ENCODE assay signal across 24 cellular contexts in genomic region chr1:160370561-160371345, GRCh38. TPM values are rescaled to one million over a fixed set of nuclear protein-coding genes. Genes with fewer than 3 reads are reported as not detected.
"Had no signal": no experiment of that assay in that cellular context is flagged by ENCODE, and none has a peak within 500 bp of the region (broad histone marks: within the 10 kb centered on the region; RNA-seq: fewer than 3 reads in every experiment).

No MANE protein-coding gene starts in this region.

- H3K9me3 Mint-ChIP-seq: activated CD4-positive, alpha-beta memory T cell treated with anti-CD3 and anti-CD28 coated beads for 36 hours; activated naive CD8-positive, alpha-beta T cell treated with anti-CD3 and anti-CD28 coated beads, Interleukin-2, amount 50 U/mL, for 24 hours; activated T-helper 1 cell treated with anti-CD3 and anti-CD28 coated beads, Interleukin-12 subunit alpha, Interleukin-12 subunit beta, Interleukin-2, Interleukin-4 antibody, amounts not matched to agents 30 ng/mL and 10 ng/mL and 1 ng/mL, durations not matched to agents 14 hours and 24 hours and 36 hours; effector memory CD8-positive, alpha-beta T cell; memory B cell; nephron progenitor cell had no signal

- H3K36me3 ChIP-seq: spleen, upper lobe of right lung had no signal

- H3K27ac Mint-ChIP-seq: activated CD4-positive, alpha-beta memory T cell treated with anti-CD3 and anti-CD28 coated beads for 36 hours; activated naive CD8-positive, alpha-beta T cell treated with anti-CD3 and anti-CD28 coated beads, Interleukin-2, amount 50 U/mL, for 24 hours; activated T-helper 1 cell treated with anti-CD3 and anti-CD28 coated beads, Interleukin-12 subunit alpha, Interleukin-12 subunit beta, Interleukin-2, Interleukin-4 antibody, amounts not matched to agents 30 ng/mL and 10 ng/mL and 1 ng/mL, durations not matched to agents 14 hours and 24 hours and 36 hours; memory B cell; nephron progenitor cell; T-helper 17 cell had no signal

- H3K27me3 ChIP-seq: hepatocyte, upper lobe of right lung had no signal

- H3K27ac ChIP-seq: hepatocyte, spleen, upper lobe of right lung had no signal

- H3K27me3 Mint-ChIP-seq: activated CD4-positive, alpha-beta memory T cell treated with anti-CD3 and anti-CD28 coated beads for 36 hours; activated naive CD8-positive, alpha-beta T cell treated with anti-CD3 and anti-CD28 coated beads, Interleukin-2, amount 50 U/mL, for 24 hours; effector memory CD8-positive, alpha-beta T cell had no signal

- H3K36me3 Mint-ChIP-seq: activated CD4-positive, alpha-beta memory T cell treated with anti-CD3 and anti-CD28 coated beads for 36 hours; memory B cell had no signal

- DNase-seq: activated CD4-positive, alpha-beta memory T cell treated with anti-CD3 and anti-CD28 coated beads for 36 hours; activated CD4-positive, alpha-beta T cell treated with anti-CD3 and anti-CD28 coated beads for 48 hours; activated gamma-delta T cell; activated naive CD4-positive, alpha-beta T cell treated with anti-CD3 and anti-CD28 coated beads, Interleukin-2, amount 50 U/mL, for 16 hours; activated naive CD8-positive, alpha-beta T cell treated with anti-CD3 and anti-CD28 coated beads, Interleukin-2, amount 50 U/mL, for 24 hours; activated T-cell treated with anti-CD3 and anti-CD28 coated beads for 4 hours; dermis blood vessel endothelial cell; effector memory CD8-positive, alpha-beta T cell; foreskin melanocyte; mucosa of descending colon; nephron progenitor cell; occipital lobe; retina; spleen; stimulated activated CD4-positive, alpha-beta T cell treated with anti-CD3 and anti-CD28 coated beads, Interleukin-4, amount 100 ng/mL, for 1 hour; stimulated activated naive CD8-positive, alpha-beta T cell treated with anti-CD3 and anti-CD28 coated beads, Interleukin-15, Interleukin-2, amounts not matched to agents 100 U/mL and 50 U/mL, for 24 hours; T-helper 17 cell; upper lobe of right lung had no signal

- H3K9me3 ChIP-seq: mucosa of descending colon, spleen, upper lobe of right lung had no signal

- H3K4me3 ChIP-seq: hepatocyte, mucosa of descending colon, spleen, upper lobe of right lung had no signal

- ATAC-seq: activated naive CD8-positive, alpha-beta T cell treated with anti-CD3 and anti-CD28 coated beads, Interleukin-2, amount 50 U/mL, for 24 hours; effector memory CD8-positive, alpha-beta T cell; esophagus mucosa; mucosa of descending colon; stimulated activated naive CD8-positive, alpha-beta T cell treated with anti-CD3 and anti-CD28 coated beads, Interleukin-15, Interleukin-2, amounts not matched to agents 100 U/mL and 50 U/mL, for 24 hours; T-helper 17 cell had no signal

- H3K4me3 Mint-ChIP-seq: activated CD4-positive, alpha-beta memory T cell treated with anti-CD3 and anti-CD28 coated beads for 36 hours; activated naive CD8-positive, alpha-beta T cell treated with anti-CD3 and anti-CD28 coated beads, Interleukin-2, amount 50 U/mL, for 24 hours; activated T-helper 1 cell treated with anti-CD3 and anti-CD28 coated beads, Interleukin-12 subunit alpha, Interleukin-12 subunit beta, Interleukin-2, Interleukin-4 antibody, amounts not matched to agents 30 ng/mL and 10 ng/mL and 1 ng/mL, durations not matched to agents 14 hours and 24 hours and 36 hours; effector memory CD8-positive, alpha-beta T cell; memory B cell; nephron progenitor cell; T-helper 17 cell had no signal

RNA-seq across cellular contexts. Expression of gene NHLH1, which starts 3.9 kb away (rescaled TPM):
- total RNA-seq: cardiac septum, upper lobe of right lung had no signal
- polyA plus RNA-seq: hepatocyte had no signal

RNA-seq across cellular contexts. Expression of gene VANGL2, which starts 29.6 kb away (rescaled TPM):
- total RNA-seq: activated CD4-positive, alpha-beta memory T cell treated with anti-CD3 and anti-CD28 coated beads for 36 hours; activated T-helper 1 cell treated with anti-CD3 and anti-CD28 coated beads, Interleukin-12 subunit alpha, Interleukin-12 subunit beta, Interleukin-2, Interleukin-4 antibody, amounts not matched to agents 30 ng/mL and 10 ng/mL and 1 ng/mL, durations not matched to agents 14 hours and 24 hours and 36 hours; endothelial cell of umbilical vein; T-helper 17 cell had no signal
